Comparison of ENCODE assay signal across 16 cellular contexts in the genomic region with DNA sequence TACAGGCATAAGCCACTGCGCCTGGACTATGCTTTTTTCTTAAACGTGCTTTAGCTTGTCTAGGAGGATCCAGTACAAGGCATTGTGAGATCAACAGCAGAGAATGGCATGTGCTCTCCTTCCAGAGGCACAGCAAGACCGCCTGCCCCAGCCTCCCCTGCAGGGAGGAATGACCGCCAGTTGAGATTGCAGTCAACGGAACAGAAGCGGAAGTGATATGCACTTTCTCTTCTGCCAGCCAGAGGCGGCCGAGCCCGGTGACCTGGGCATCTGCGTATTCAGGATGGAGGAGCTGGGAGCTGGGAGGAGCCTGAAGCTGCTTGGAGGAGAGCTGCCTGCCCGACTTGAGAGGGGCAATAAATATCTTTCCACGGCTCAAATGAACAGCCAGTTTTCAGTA.
A peak's percentile ranks its signal among the peaks of the same experiment; 100 is the strongest.
DNase-seq lines count a peak whose midpoint lies in the region; ATAC-seq and TF ChIP-seq lines count a peak whose summit lies in the region.
"Had no signal": no experiment of that assay in that cellular context is flagged by ENCODE, and none has a peak within 500 bp of the region (broad histone marks: within the 10 kb centered on the region; RNA-seq: fewer than 3 reads in every experiment).

No MANE protein-coding gene starts in this region.

- H3K9me3 Mint-ChIP-seq in nephron progenitor cell, result no peaks in the 10 kb centered on the region
- H3K9me3 Mint-ChIP-seq: stimulated activated memory B cell treated with anti-CD40 and anti-IgM and Interleukin-4, amounts not matched to agents 10 μg/mL and 1 μg/mL and 100 μg/mL, for 72 hours had no signal

- H3K4me1 Mint-ChIP-seq in nephron progenitor cell, result peaks cover 47% of the 10 kb centered on the region
- H3K4me1 Mint-ChIP-seq: stimulated activated memory B cell treated with anti-CD40 and anti-IgM and Interleukin-4, amounts not matched to agents 10 μg/mL and 1 μg/mL and 100 μg/mL, for 72 hours had no signal

- ATAC-seq in GM19023 (IDR thresholded peaks at IDR 0.05; ENCODE audit: unreplicated experiment) (no peak), psoas muscle (no peak), HG03175 (IDR thresholded peaks at IDR 0.05; ENCODE audit: unreplicated experiment) (no peak)
- ATAC-seq: left ventricle myocardium superior; stimulated activated memory B cell treated with anti-CD40 and anti-IgM and Interleukin-4, amounts not matched to agents 10 μg/mL and 1 μg/mL and 100 μg/mL, for 72 hours had no signal

- H3K9ac ChIP-seq in adipocyte (ENCODE audit: low read length), result no peak overlapping the region

- DNase-seq in G401 (ENCODE audit: low spot score), result peak; percentile 35
- peak; percentile 74 for DNase-seq in NCI-H510A treated with DMSO at 0.1 percent for 48 hours (lab: John Stamatoyannopoulos, UW)
- DNase-seq in adipocyte (ENCODE audit: low read depth), result no peak
- peak; percentile 39 for DNase-seq in nephron progenitor cell
- DNase-seq in thyroid gland, result no peak
- no peak for DNase-seq in psoas muscle
- DNase-seq: cerebellar nuclear complex, DMS 273 treated with DMSO at 0.1 percent for 48 hours, left ventricle myocardium superior, NCI-H146, NCI-H774 had no signal

- TF ChIP-seq CTCF in nephron progenitor cell (IDR thresholded peaks at IDR 0.05), result no peak
- no peak for TF ChIP-seq CTCF in thyroid gland (IDR thresholded peaks at IDR 0.05)
- TF ChIP-seq CTCF in psoas muscle (IDR thresholded peaks at IDR 0.05), result no peak

- H3K4me1 ChIP-seq in adipocyte (ENCODE audit: control insufficient read depth, insufficient read depth, low read length), result peaks cover 4% of the 10 kb centered on the region
- H3K4me1 ChIP-seq in thyroid gland, result no peaks in the 10 kb centered on the region
- no peaks in the 10 kb centered on the region for H3K4me1 ChIP-seq in psoas muscle

- H3K27ac Mint-ChIP-seq in nephron progenitor cell, result peak overlapping the region; percentile 32
- H3K27ac Mint-ChIP-seq: progenitor cell of endocrine pancreas; stimulated activated memory B cell treated with anti-CD40 and anti-IgM and Interleukin-4, amounts not matched to agents 10 μg/mL and 1 μg/mL and 100 μg/mL, for 72 hours had no signal

- TF ChIP-seq POLR2A in thyroid gland (IDR thresholded peaks at IDR 0.05), result no peak

- intact Hi-C loops in thyroid gland (cut with DNase I) (no loop called here), psoas muscle (cut with DNase I) (no loop called here)

- peaks cover 29% of the 10 kb centered on the region for H3K27me3 Mint-ChIP-seq in nephron progenitor cell (ENCODE audit: low read depth, poor library complexity)
- H3K27me3 Mint-ChIP-seq: progenitor cell of endocrine pancreas had no signal

- 64 to 75% methylated on average over 12 of the region's 12 CpGs for WGBS in thyroid gland, 2 donors
- WGBS in psoas muscle, 3 donors, result 37 to 47% (median 38%) methylated on average over 12 of the region's 12 CpGs

- H3K4me3 Mint-ChIP-seq in nephron progenitor cell, result no peak overlapping the region
- H3K4me3 Mint-ChIP-seq: stimulated activated memory B cell treated with anti-CD40 and anti-IgM and Interleukin-4, amounts not matched to agents 10 μg/mL and 1 μg/mL and 100 μg/mL, for 72 hours had no signal

- H3K36me3 ChIP-seq in adipocyte (ENCODE audit: control insufficient read depth, insufficient read depth, low read length, severe bottlenecking) (no peaks in the 10 kb centered on the region), thyroid gland (no peaks in the 10 kb centered on the region), psoas muscle (ENCODE audit: insufficient read depth in 1 of 2, low read depth in 1 of 2) (no peaks in the 10 kb centered on the region)
- H3K36me3 ChIP-seq: tibial nerve had no signal

- H3K4me3 ChIP-seq in adipocyte (ENCODE audit: low read length) (peak overlapping the region; percentile 48), thyroid gland (replicated peaks in 1 of 3) (no peak overlapping the region), psoas muscle (no peak overlapping the region)
- H3K4me3 ChIP-seq: tibial nerve had no signal

- H3K36me3 Mint-ChIP-seq in nephron progenitor cell (ENCODE audit: low read depth), result no peaks in the 10 kb centered on the region
- H3K36me3 Mint-ChIP-seq: stimulated activated memory B cell treated with anti-CD40 and anti-IgM and Interleukin-4, amounts not matched to agents 10 μg/mL and 1 μg/mL and 100 μg/mL, for 72 hours had no signal

- H3K27me3 ChIP-seq in adipocyte (replicated peaks; ENCODE audit: control insufficient read depth, insufficient read depth, low read length) (no peaks in the 10 kb centered on the region), thyroid gland (no peaks in the 10 kb centered on the region), psoas muscle (ENCODE audit: insufficient read depth in 3 of 3, low read length in 2 of 3) (peaks cover 0 to 23% (median 0%) of the 10 kb centered on the region in 3 donors)

- in situ Hi-C loops in G401 (cut with HindIII; ENCODE audit: low sequenced_read_pairs), result no loop called here

- H3K9me3 ChIP-seq in adipocyte (ENCODE audit: control insufficient read depth, low read length) (no peaks in the 10 kb centered on the region), thyroid gland (no peaks in the 10 kb centered on the region), psoas muscle (no peaks in the 10 kb centered on the region)
- H3K9me3 ChIP-seq: tibial nerve had no signal

- H3K27ac ChIP-seq in thyroid gland (no peak overlapping the region), psoas muscle (no peak overlapping the region)
- H3K27ac ChIP-seq: tibial nerve had no signal

Comparison
In these comparisons a context has a peak if more than half of its experiments do, and no peak if none do; other contexts are left out.
1. DNase-seq: peak in G401 (single experiment), NCI-H510A treated with DMSO at 0.1 percent for 48 hours (single experiment) and nephron progenitor cell (single experiment); none in adipocyte (single experiment), thyroid gland (0 of 2) and psoas muscle (0 of 2).